Comparison of ENCODE assay signal across 11 cellular contexts in genomic region chr2:19120941-19121750, GRCh38.
DNase-seq lines count a peak whose midpoint lies in the region; FAIRE-seq and TF ChIP-seq lines count a peak whose summit lies in the region.
"Had no signal": no experiment of that assay in that cellular context is flagged by ENCODE, and none has a peak within 500 bp of the region (broad histone marks: within the 10 kb centered on the region; RNA-seq: fewer than 3 reads in every experiment).

No MANE protein-coding gene starts in this region.

- H3K4me3 ChIP-seq in mammary epithelial cell (replicated peaks in 1 of 3; ENCODE audit: insufficient read depth in 1 of 3, low read depth in 2 of 3, low read length in 3 of 3) = no peak overlapping the region
- H3K4me3 ChIP-seq: transverse colon had no signal

- H4K20me1 ChIP-seq in mammary epithelial cell (ENCODE audit: insufficient read depth, low read length) = no peaks in the 10 kb centered on the region

- no TSS peak for BruUV-seq in mammary epithelial cell (replicated peaks; lab: Mats Ljungman, UMichigan)

- peak; percentile 20 for DNase-seq in SKM-1 treated with dmso at 0.1 percent for 144 hours (lab: John Stamatoyannopoulos, UW; ENCODE audit: unreplicated experiment)
- no peak for DNase-seq in SKM-1 (lab: John Stamatoyannopoulos, UW; ENCODE audit: unreplicated experiment)
- DNase-seq in mammary epithelial cell = peak; percentile 98
- DNase-seq in hypothalamus (lab: John Stamatoyannopoulos, UW) = peak in 26 of 51 donors; percentile 3 to 80 (median 31)
- DNase-seq in urothelium cell line (ENCODE audit: low spot score) = peak; percentile 91
- no peak for DNase-seq in GM19239 (ENCODE audit: insufficient read length, low spot score)
- DNase-seq in GM20000 (ENCODE audit: low spot score) = no peak
- DNase-seq in activated CD4-positive, alpha-beta T cell treated with anti-CD3 and anti-CD28 coated beads, Interleukin-2, amount 50 U/mL, for 1 hour = no peak
- DNase-seq: activated naive CD4-positive, alpha-beta T cell treated with anti-CD3 and anti-CD28 coated beads, Interleukin-2, amount 10 ng/mL, durations not matched to agents 7 days and 5 days; transverse colon had no signal

- peaks cover 66% of the 10 kb centered on the region for H3K4me1 ChIP-seq in mammary epithelial cell (ENCODE audit: insufficient read depth, low read length)
- H3K4me1 ChIP-seq: transverse colon had no signal

- TF ChIP-seq CTCF in mammary epithelial cell (conservative IDR thresholded peaks at IDR 0.05 in 1 of 2, IDR thresholded peaks at IDR 0.05 in 1 of 2; ENCODE audit: extremely low read depth in 1 of 2, insufficient read depth in 1 of 2, low read depth in 1 of 2, low read length in 2 of 2) (peak in 1 of 2 donors; percentile 3), GM20000 (IDR thresholded peaks at IDR 0.05; ENCODE audit: extremely low read depth, missing control alignments) (no peak)

- H3K27me3 ChIP-seq in mammary epithelial cell (ENCODE audit: insufficient read depth, low read length) = no peaks in the 10 kb centered on the region
- H3K27me3 ChIP-seq: transverse colon had no signal

- intact Hi-C loops in mammary epithelial cell (cut with micrococcal nuclease) = loop anchor here (5.0 to 10.0 kb wide), 6 partner anchors 49 to 369 kb away; partner anchors contain the start of gene OSR1

- 4% methylated on average over 12 of the region's 12 CpGs for WGBS in mammary epithelial cell (ENCODE audit: low coverage, missing lambda C conversion rate)

- H3K27ac ChIP-seq in mammary epithelial cell (ENCODE audit: insufficient read depth, low read depth, low read length) = peak overlapping the region; percentile 91
- H3K27ac ChIP-seq: transverse colon had no signal

- dilution Hi-C loops in mammary epithelial cell (cut with HindIII; ENCODE audit: low sequenced_read_pairs) = loop anchor here (5.0 kb wide), 1 partner anchor 106 kb away; no protein-coding TSS in a partner anchor

- H3K9ac ChIP-seq in mammary epithelial cell (ENCODE audit: insufficient read depth, low read length) = peak overlapping the region; percentile 57

- H2AFZ ChIP-seq in mammary epithelial cell (ENCODE audit: low read depth, low read length) = peak overlapping the region; percentile 24

- H3K36me3 ChIP-seq in mammary epithelial cell (ENCODE audit: insufficient read depth, low read length) = no peaks in the 10 kb centered on the region
- H3K36me3 ChIP-seq: transverse colon had no signal

- CTCF ChIA-PET in mammary epithelial cell (lab: Charles Lee; ENCODE audit: low non-redundant PET) = interaction anchor here (0.6 to 0.9 kb wide), 2 partner anchors 48 to 83 kb away, joined by 3 to 4 read pairs; no protein-coding TSS in a partner anchor

- H3K9me3 ChIP-seq in mammary epithelial cell (replicated peaks; ENCODE audit: insufficient read depth, low read length) = peaks cover 13% of the 10 kb centered on the region
- H3K9me3 ChIP-seq: transverse colon had no signal

- FAIRE-seq in urothelium cell line (lab: Jason Lieb, UNC) (peak; percentile 78), GM19239 (lab: Jason Lieb, UNC) (no peak)
- FAIRE-seq: A204.1 had no signal

- in situ Hi-C loops in mammary epithelial cell (cut with MboI; ENCODE audit: low sequenced_read_pairs in 2 of 2) = no loop called here

- H3K79me2 ChIP-seq in mammary epithelial cell (ENCODE audit: insufficient read depth, low read length) = no peaks in the 10 kb centered on the region

- H3K4me2 ChIP-seq in mammary epithelial cell (ENCODE audit: insufficient read depth, low read depth, low read length) = peak overlapping the region; percentile 68

Comparison
In these comparisons a context has a peak if more than half of its experiments do, and no peak if none do; other contexts are left out.
1. DNase-seq: peak in SKM-1 treated with dmso at 0.1 percent for 144 hours (single experiment), mammary epithelial cell (single experiment), hypothalamus (26 of 51) and urothelium cell line (single experiment); none in SKM-1 (single experiment), GM19239 (single experiment), GM20000 (single experiment) and activated CD4-positive, alpha-beta T cell treated with anti-CD3 and anti-CD28 coated beads, Interleukin-2, amount 50 U/mL, for 1 hour (single experiment).